9 cellular contexts compared by ENCODE assay signal in the genomic region with DNA sequence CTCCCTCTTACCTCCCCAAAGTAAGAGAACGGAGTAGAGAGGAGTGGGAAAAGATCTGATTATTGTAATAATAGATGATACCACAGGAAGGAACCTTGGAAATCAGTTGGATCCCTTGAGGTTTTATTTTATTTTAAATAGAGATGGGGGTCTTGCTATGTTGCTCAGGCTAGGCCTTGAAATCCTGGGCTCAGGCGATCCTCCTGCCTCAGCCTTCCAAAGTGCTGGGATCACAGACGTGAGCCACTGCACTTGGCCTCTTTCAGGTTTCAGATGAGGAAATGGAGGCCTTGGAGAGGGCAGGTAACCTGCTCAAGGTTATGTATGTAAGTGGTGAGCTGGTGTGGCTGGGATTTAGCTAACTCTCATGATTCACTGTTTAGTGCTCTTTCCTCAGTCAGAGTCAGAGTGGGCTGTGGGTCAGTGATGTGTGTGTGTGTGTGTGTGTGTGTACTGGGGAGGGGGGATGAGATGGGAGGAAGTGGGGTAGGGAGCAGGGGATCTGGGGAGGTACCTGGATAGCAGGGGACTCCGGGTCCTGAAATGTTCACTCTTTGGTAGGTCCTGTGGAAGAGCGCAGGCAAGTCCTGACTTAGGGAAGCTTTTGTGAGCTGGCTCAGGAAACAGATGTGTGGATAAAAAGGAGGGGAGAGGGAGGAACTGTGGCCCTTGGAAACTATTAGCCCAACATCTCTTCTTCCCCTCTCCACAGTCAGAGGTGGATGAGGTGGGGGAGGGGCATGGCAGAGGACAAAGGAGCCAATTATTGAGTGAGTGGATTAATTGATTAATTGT. TPM values are rescaled to one million over a fixed set of nuclear protein-coding genes. Genes with fewer than 3 reads are reported as not detected.
DNase-seq lines count a peak whose midpoint lies in the region; ATAC-seq and TF ChIP-seq lines count a peak whose summit lies in the region.
"Had no signal": no experiment of that assay in that cellular context is flagged by ENCODE, and none has a peak within 500 bp of the region (broad histone marks: within the 10 kb centered on the region; RNA-seq: fewer than 3 reads in every experiment).

No MANE protein-coding gene starts in this region.

- H3K23ac ChIP-seq in mesenchymal stem cell (ENCODE audit: low read length in 2 of 2), result no peak overlapping the region

- H4K8ac ChIP-seq in mesenchymal stem cell (ENCODE audit: low read length), result peak overlapping the region; percentile 14

- H3K4me1 ChIP-seq in CD4-positive, alpha-beta memory T cell (ENCODE audit: insufficient read depth, low read length), result peaks cover 18% of the 10 kb centered on the region
- peaks cover 10% of the 10 kb centered on the region for H3K4me1 ChIP-seq in mesenchymal stem cell (ENCODE audit: control insufficient read depth, insufficient read depth, low read depth, low read length)

- H2AK5ac ChIP-seq in mesenchymal stem cell (ENCODE audit: low read length, severe bottlenecking), result no peak overlapping the region

- intact Hi-C loops in CD4-positive, alpha-beta memory T cell (cut with micrococcal nuclease), result loop anchor here (1.0 kb wide), 1 partner anchor 10 kb away; no protein-coding TSS in a partner anchor
- intact Hi-C loops in CD4-positive, alpha-beta T cell (cut with DNase I, micrococcal nuclease), result no loop called here

- H3K27me3 ChIP-seq in CD4-positive, alpha-beta memory T cell (ENCODE audit: insufficient read depth, low read length), result peaks cover 24% of the 10 kb centered on the region
- H3K27me3 ChIP-seq in mesenchymal stem cell (ENCODE audit: control insufficient read depth in 1 of 2, insufficient read depth in 1 of 2, low read length in 2 of 2), result peaks cover 93 to 98% of the 10 kb centered on the region in 2 experiments
- peaks cover 50% of the 10 kb centered on the region for H3K27me3 ChIP-seq in CD4-positive, alpha-beta T cell (ENCODE audit: control insufficient read depth, insufficient read depth, low read length)

- no peak overlapping the region for H2BK12ac ChIP-seq in mesenchymal stem cell (ENCODE audit: low read length in 2 of 2)

- peak overlapping the region in 2 of 8 donors; percentile 56 to 75 for H3K4me3 Mint-ChIP-seq in CD4-positive, alpha-beta memory T cell
- H3K4me3 Mint-ChIP-seq in activated naive CD8-positive, alpha-beta T cell treated with anti-CD3 and anti-CD28 coated beads, Interleukin-2, amount 50 U/mL, for 24 hours, result peak overlapping the region; percentile 44
- no peak overlapping the region for H3K4me3 Mint-ChIP-seq in CD4-positive, alpha-beta T cell

- no peak overlapping the region for H3K18ac ChIP-seq in mesenchymal stem cell (ENCODE audit: low read depth in 1 of 2, low read length in 2 of 2)

- H3K4me2 ChIP-seq in mesenchymal stem cell (ENCODE audit: low read length, poor library complexity, severe bottlenecking), result peak overlapping the region; percentile 34

- no peak overlapping the region for H3K4ac ChIP-seq in mesenchymal stem cell (ENCODE audit: low read depth in 1 of 2, low read length in 2 of 2)

- H3K9me3 ChIP-seq in CD4-positive, alpha-beta memory T cell (ENCODE audit: control insufficient read depth in 1 of 2, low read length in 2 of 2), result no peaks in the 10 kb centered on the region
- H3K9me3 ChIP-seq in mesenchymal stem cell (ENCODE audit: control insufficient read depth, low read length), result no peaks in the 10 kb centered on the region
- no peaks in the 10 kb centered on the region for H3K9me3 ChIP-seq in CD4-positive, alpha-beta T cell (ENCODE audit: control insufficient read depth, low read length)

- H3K14ac ChIP-seq in mesenchymal stem cell (ENCODE audit: low read length in 2 of 2), result no peak overlapping the region

- DNase-seq in CD4-positive, alpha-beta memory T cell, result no peak
- no peak for DNase-seq in activated naive CD8-positive, alpha-beta T cell treated with anti-CD3 and anti-CD28 coated beads, Interleukin-2, amount 50 U/mL, for 24 hours
- no peak for DNase-seq in mesenchymal stem cell
- DNase-seq in stimulated activated CD4-positive, alpha-beta T cell treated with anti-CD3 and anti-CD28 coated beads, Interleukin-4, amount 100 ng/mL, for 4 hours, result no peak
- no peak for DNase-seq in CD4-positive, alpha-beta T cell

- H3K36me3 ChIP-seq in CD4-positive, alpha-beta memory T cell (ENCODE audit: insufficient read depth, low read length), result no peaks in the 10 kb centered on the region
- H3K36me3 ChIP-seq in mesenchymal stem cell (ENCODE audit: control insufficient read depth in 1 of 2, insufficient read depth in 2 of 2, low read depth in 1 of 2, low read length in 2 of 2), result no peaks in the 10 kb centered on the region

- H4K91ac ChIP-seq in mesenchymal stem cell (ENCODE audit: low read length), result no peak overlapping the region

- no peak overlapping the region for H2AFZ ChIP-seq in mesenchymal stem cell (ENCODE audit: low read depth, low read length)

- H3K4me3 ChIP-seq in CD4-positive, alpha-beta memory T cell (ENCODE audit: low read length in 2 of 2), result peak overlapping the region in 1 of 2 donors; percentile 12
- H3K4me3 ChIP-seq in mesenchymal stem cell (ENCODE audit: insufficient read depth in 1 of 2, low read depth in 1 of 2, low read length in 2 of 2), result peak overlapping the region in 1 of 2 experiments; percentile 36

- peak; percentile 4 for ATAC-seq in HG02642 (IDR thresholded peaks at IDR 0.05; ENCODE audit: poor library complexity, unreplicated experiment)
- ATAC-seq in activated naive CD8-positive, alpha-beta T cell treated with anti-CD3 and anti-CD28 coated beads, Interleukin-2, amount 50 U/mL, for 24 hours, result no peak
- ATAC-seq in CD4-positive, alpha-beta T cell (ENCODE audit: poor library complexity), result no peak
- no peak for ATAC-seq in HG03469 (IDR thresholded peaks at IDR 0.05; ENCODE audit: unreplicated experiment)
- ATAC-seq in GM21825 (IDR thresholded peaks at IDR 0.05; ENCODE audit: unreplicated experiment), result no peak

- TF ChIP-seq CTCF in CD4-positive, alpha-beta T cell (IDR thresholded peaks at IDR 0.05), result no peak

- H3K36me3 Mint-ChIP-seq in CD4-positive, alpha-beta memory T cell, result no peaks in the 10 kb centered on the region
- no peaks in the 10 kb centered on the region for H3K36me3 Mint-ChIP-seq in activated naive CD8-positive, alpha-beta T cell treated with anti-CD3 and anti-CD28 coated beads, Interleukin-2, amount 50 U/mL, for 24 hours (ENCODE audit: low read depth)
- no peaks in the 10 kb centered on the region for H3K36me3 Mint-ChIP-seq in CD4-positive, alpha-beta T cell (ENCODE audit: low read depth)
- H3K36me3 Mint-ChIP-seq: activated naive CD8-positive, alpha-beta T cell had no signal

- 69% methylated on average over 5 of the region's 5 CpGs for WGBS in mesenchymal stem cell

- CTCF ChIA-PET in CD4-positive, alpha-beta memory T cell (lab: Charles Lee; ENCODE audit: partially characterized antibody), result interaction anchor here (0.8 to 6.5 kb wide), 15 partner anchors 9 to 435 kb away, joined by 3 to 122 read pairs (median 5); a partner anchor contains a TSS
- CTCF ChIA-PET in CD4-positive, alpha-beta T cell (lab: Charles Lee), result interaction anchor here (0.7 to 3.7 kb wide), 9 partner anchors 8 to 213 kb away, joined by 3 to 46 read pairs (median 4); a partner anchor contains a TSS

- H3K4me1 Mint-ChIP-seq in CD4-positive, alpha-beta memory T cell, result peaks cover 4 to 10% (median 8%) of the 10 kb centered on the region in 4 donors
- H3K4me1 Mint-ChIP-seq in activated naive CD8-positive, alpha-beta T cell treated with anti-CD3 and anti-CD28 coated beads, Interleukin-2, amount 50 U/mL, for 24 hours, result peaks cover 20% of the 10 kb centered on the region
- H3K4me1 Mint-ChIP-seq in CD4-positive, alpha-beta T cell (ENCODE audit: low read depth), result peaks cover 23% of the 10 kb centered on the region

- H2BK120ac ChIP-seq in mesenchymal stem cell (ENCODE audit: low read depth, low read length), result no peak overlapping the region

- H3K27me3 Mint-ChIP-seq in CD4-positive, alpha-beta memory T cell, result peaks cover 24 to 30% of the 10 kb centered on the region in 2 donors
- H3K27me3 Mint-ChIP-seq in activated naive CD8-positive, alpha-beta T cell treated with anti-CD3 and anti-CD28 coated beads, Interleukin-2, amount 50 U/mL, for 24 hours, result peaks cover 39% of the 10 kb centered on the region
- peaks cover 41% of the 10 kb centered on the region for H3K27me3 Mint-ChIP-seq in CD4-positive, alpha-beta T cell

- H3K9me3 Mint-ChIP-seq in CD4-positive, alpha-beta memory T cell, result no peaks in the 10 kb centered on the region
- H3K9me3 Mint-ChIP-seq in activated naive CD8-positive, alpha-beta T cell treated with anti-CD3 and anti-CD28 coated beads, Interleukin-2, amount 50 U/mL, for 24 hours, result no peaks in the 10 kb centered on the region
- no peaks in the 10 kb centered on the region for H3K9me3 Mint-ChIP-seq in CD4-positive, alpha-beta T cell

- peak overlapping the region; percentile 21 for H3K9ac ChIP-seq in mesenchymal stem cell (ENCODE audit: low read length)

- H3K27ac ChIP-seq in CD4-positive, alpha-beta memory T cell (ENCODE audit: low read depth, low read length), result no peak overlapping the region
- H3K27ac ChIP-seq in mesenchymal stem cell (ENCODE audit: low read length, poor library complexity, severe bottlenecking), result no peak overlapping the region
- H3K27ac ChIP-seq in CD4-positive, alpha-beta T cell (ENCODE audit: low read depth, low read length), result no peak overlapping the region

- no peaks in the 10 kb centered on the region for H3K79me1 ChIP-seq in mesenchymal stem cell (replicated peaks; ENCODE audit: low read length, poor library complexity, severe bottlenecking)

- no peak overlapping the region for H2BK5ac ChIP-seq in mesenchymal stem cell (ENCODE audit: low read depth, low read length, poor library complexity, severe bottlenecking)

- POLR2A ChIA-PET in CD4-positive, alpha-beta memory T cell (lab: Charles Lee; ENCODE audit: partially characterized antibody), result interaction anchor here (1.0 to 1.7 kb wide), 2 partner anchors 9 to 10 kb away, joined by 3 to 6 read pairs; no protein-coding TSS in a partner anchor
- POLR2A ChIA-PET in CD4-positive, alpha-beta T cell (lab: Charles Lee), result interaction anchor here (1.0 to 1.5 kb wide), 2 partner anchors 9 to 30 kb away, joined by 5 to 6 read pairs; a partner anchor contains a TSS

- peak overlapping the region in 4 of 7 donors; percentile 35 to 54 (median 44) for H3K27ac Mint-ChIP-seq in CD4-positive, alpha-beta memory T cell
- H3K27ac Mint-ChIP-seq in activated naive CD8-positive, alpha-beta T cell treated with anti-CD3 and anti-CD28 coated beads, Interleukin-2, amount 50 U/mL, for 24 hours, result peak overlapping the region; percentile 54
- no peak overlapping the region for H3K27ac Mint-ChIP-seq in CD4-positive, alpha-beta T cell
- H3K27ac Mint-ChIP-seq: activated naive CD8-positive, alpha-beta T cell had no signal

- H2BK15ac ChIP-seq in mesenchymal stem cell (ENCODE audit: low read depth, poor library complexity, severe bottlenecking), result no peak overlapping the region

RNA-seq across cellular contexts. Expression of a gene that starts 4.7 kb away (rescaled TPM):
- not detected for total RNA-seq in CD4-positive, alpha-beta memory T cell
- not detected for polyA plus RNA-seq in CD4-positive, alpha-beta memory T cell
- not detected for polyA plus RNA-seq in mesenchymal stem cell (2013, experiment 1 of 2)
- polyA plus RNA-seq in mesenchymal stem cell (2013, experiment 2 of 2), result not detected
- total RNA-seq in CD4-positive, alpha-beta T cell, result not detected

RNA-seq across cellular contexts. Expression of a gene that starts 29.2 kb away (rescaled TPM):
- total RNA-seq in CD4-positive, alpha-beta memory T cell, result 100 to 1,000 TPM; 177 to 178 TPM
- 10 to 100 TPM; 77.3 to 88.3 TPM for polyA plus RNA-seq in CD4-positive, alpha-beta memory T cell
- polyA plus RNA-seq in mesenchymal stem cell (2013, experiment 1 of 2), result 52.6 TPM
- 49.8 TPM for polyA plus RNA-seq in mesenchymal stem cell (2013, experiment 2 of 2)
- total RNA-seq in CD4-positive, alpha-beta T cell, result 10 to 100 TPM; 66.8 to 69.3 TPM
